ENCODE assay signal across 9 cellular contexts in genomic region chr3:12288466-12289129, GRCh38. TPM values are rescaled to one million over a fixed set of nuclear protein-coding genes. Genes with fewer than 3 reads are reported as not detected.
DNase-seq lines count a peak whose midpoint lies in the region; ATAC-seq, FAIRE-seq and TF ChIP-seq lines count a peak whose summit lies in the region.
"Had no signal": no experiment of that assay in that cellular context is flagged by ENCODE, and none has a peak within 500 bp of the region (broad histone marks: within the 10 kb centered on the region; RNA-seq: fewer than 3 reads in every experiment).

TSS of gene PPARG (plus strand) at chr3:12289070. CDS start at chr3:12379712, 90,642 bp downstream.

- no peaks in the 10 kb centered on the region for H3K79me2 ChIP-seq in GM12878 (ENCODE audit: control insufficient read depth, insufficient read depth, low read length)

- H4K20me1 ChIP-seq in GM12878 (ENCODE audit: control insufficient read depth, insufficient read depth) = no peaks in the 10 kb centered on the region

- TF ChIP-seq EP300 in GM12878 (IDR thresholded peaks at IDR 0.05; ENCODE audit: borderline replicate concordance in 1 of 2, control insufficient read depth in 1 of 2, low read depth in 2 of 2, low read length in 2 of 2) = no peak

- H3K4me3 ChIP-seq in HFF-Myc (replicated peaks; ENCODE audit: low read depth, low read length) = peak within 1 kb of the TSS; percentile 65
- H3K4me3 ChIP-seq in GM12878 = no peak within 1 kb of the TSS
- H3K4me3 ChIP-seq in small intestine (ENCODE audit: low read depth in 1 of 2, low read length in 2 of 2) = peak within 1 kb of the TSS; percentile 88 to 98

- no peak within 1 kb of the TSS for H3K9ac ChIP-seq in GM12878 (ENCODE audit: control insufficient read depth, insufficient read depth, low read length)

- H3K4me2 ChIP-seq in GM12878 (ENCODE audit: control insufficient read depth, insufficient read depth) = 0 out of 2 replicates have a peak within 1 kb of the TSS, but pooled peaks have one; percentile 3

- DNase-seq in CD1c-positive myeloid dendritic cell (ENCODE audit: extremely low spot score) (peak; percentile 77), HFF-Myc (ENCODE audit: extremely low read depth, low read depth) (no peak), GM12878 (ENCODE audit: low read depth, low spot score) (no peak), iPS-NIHi11 (ENCODE audit: low spot score) (peak; percentile 49), small intestine (peak; percentile 88), putamen (ENCODE audit: low spot score) (no peak), dedifferentiated amniotic fluid mesenchymal stem cell (ENCODE audit: extremely low spot score) (no peak)

- SMC1A ChIA-PET in GM12878 (lab: Charles Lee; ENCODE audit: uncharacterized antibody, unreplicated experiment) = no interaction called here

- FAIRE-seq in GM12878 (lab: Jason Lieb, UNC) (no peak), small intestine (lab: Jason Lieb, UNC) (no peak)
- FAIRE-seq: islet of Langerhans had no signal

- no peaks in the 10 kb centered on the region for H3K9me3 ChIP-seq in GM12878 (replicated peaks; ENCODE audit: control insufficient read depth, insufficient read depth, low read length)
- H3K9me3 ChIP-seq in small intestine (ENCODE audit: control insufficient read depth, low read depth) = no peaks in the 10 kb centered on the region

- H3K27ac ChIP-seq in GM12878 (ENCODE audit: control insufficient read depth, insufficient read depth) (no peak within 1 kb of the TSS), small intestine (ENCODE audit: low read depth in 1 of 2, low read length in 1 of 2) (peak within 1 kb of the TSS; percentile 82 to 97)

- POLR2A ChIA-PET in GM12878 (lab: Charles Lee) = no interaction called here

- intact Hi-C loops in GM12878 (cut with micrococcal nuclease; ENCODE audit: unreplicated experiment) = no loop called here

- no peaks in the 10 kb centered on the region for H3K4me1 ChIP-seq in GM12878 (ENCODE audit: control insufficient read depth, insufficient read depth, low read length)
- H3K4me1 ChIP-seq in small intestine (ENCODE audit: control insufficient read depth in 2 of 2, insufficient read depth in 1 of 2, low read depth in 1 of 2, low read length in 1 of 2) = no peaks in the 10 kb centered on the region

- BruUV-seq in GM12878 (replicated peaks; lab: Mats Ljungman, UMichigan) = no TSS peak

- no peak for TF ChIP-seq POLR2A in GM12878 (IDR thresholded peaks at IDR 0.05; ENCODE audit: low read depth, low read length)

- H3K36me3 ChIP-seq in GM12878 (ENCODE audit: control insufficient read depth in 2 of 2, insufficient read depth in 2 of 2, low read length in 1 of 2) (no peaks in the 10 kb centered on the region), small intestine (ENCODE audit: control insufficient read depth in 2 of 2, insufficient read depth in 2 of 2, low read length in 2 of 2) (no peaks in the 10 kb centered on the region)

- CTCF ChIA-PET in GM12878 (lab: Yijun Ruan, JAX) = no interaction called here

- TF ChIP-seq RAD21 in GM12878 (IDR thresholded peaks at IDR 0.05; ENCODE audit: insufficient read depth, low read depth, low read length) = no peak

- ATAC-seq in GM12878 (peak; percentile 80), HG02852 (IDR thresholded peaks at IDR 0.05; ENCODE audit: unreplicated experiment) (no peak)

- no peak for TF ChIP-seq CTCF in HFF-Myc (IDR thresholded peaks at IDR 0.05; ENCODE audit: low read depth, low read length, missing control alignments)
- no peak for TF ChIP-seq CTCF in GM12878 (IDR thresholded peaks at IDR 0.05 in 2 of 3, conservative IDR thresholded peaks at IDR 0.05 in 1 of 3; ENCODE audit: control insufficient read depth in 2 of 3, extremely low read depth in 1 of 3, insufficient read depth in 1 of 3, low read depth in 3 of 3, low read length in 3 of 3)

- RAD21 ChIA-PET in GM12878 (lab: Charles Lee; ENCODE audit: unreplicated experiment) = no interaction called here

- 7% methylated on average over 46 of the region's 50 CpGs for WGBS in GM12878 (ENCODE audit: insufficient coverage, insufficient replicate concordance, low lambda C conversion rate, missing lambda C conversion rate)
- WGBS in small intestine, 3 donors = 0 to 2% (median 2%) methylated on average over 29 to 50 of the region's 50 CpGs

- H3K27me3 ChIP-seq in GM12878 (replicated peaks in 1 of 2; ENCODE audit: control insufficient read depth in 2 of 2, insufficient read depth in 2 of 2, low read length in 1 of 2) (peaks cover 9 to 12% of the 10 kb centered on the region in 2 experiments), small intestine (ENCODE audit: control insufficient read depth in 2 of 2, insufficient read depth in 2 of 2, low read length in 2 of 2) (peaks cover 0 to 9% of the 10 kb centered on the region in 2 donors)

- in situ Hi-C loops in GM12878 (cut with MboI) = no loop called here

- H2AFZ ChIP-seq in GM12878 (ENCODE audit: control insufficient read depth, low read depth, low read length) = no peak within 1 kb of the TSS

TF ChIP-seq in GM12878, 131 proteins besides CTCF, POLR2A, EP300 and RAD21:
- TF ChIP-seq MXI1 (IDR thresholded peaks at IDR 0.05; ENCODE audit: low read depth, low read length) (no peak), SIN3A (IDR thresholded peaks at IDR 0.05; ENCODE audit: low read depth, low read length) (no peak), HDAC6 (IDR thresholded peaks at IDR 0.05; ENCODE audit: unreplicated experiment) (peak; percentile 69)

RNA-seq across cellular contexts. Expression of gene PPARG, which starts in this region (rescaled TPM):
- not detected in 2 replicates for total RNA-seq in GM12878 (2013; cell fraction: nucleolus; rRNA removed)
- total RNA-seq in GM12878 (2014; rRNA removed) = 0.11 TPM in 1 of 2 replicates, not detected in the other
- not detected in 2 replicates for total RNA-seq in GM12878 (2014; rRNA removed; fragmentation: Illumina TruSeq; extraction: Trizol)
- 0.15 and 0.16 TPM in 2 replicates for total RNA-seq in GM12878 (2021)
- not detected for polyA plus RNA-seq in GM12878 (2011; ENCODE audit: low read depth)
- polyA plus RNA-seq in GM12878 (2011; rRNA removed) = 0.86 and 0.91 TPM in 2 replicates
- 0.39 and 0.47 TPM in 2 replicates for polyA plus RNA-seq in GM12878 (2011; cell fraction: cytosol; rRNA removed)
- 0.22 and 0.41 TPM in 2 replicates for polyA plus RNA-seq in GM12878 (2011; cell fraction: nucleus; rRNA removed)
- polyA plus RNA-seq in GM12878 (2012) = 0.10 and 0.11 TPM in 2 replicates
- polyA plus RNA-seq in GM12878 (2014; fragmentation: Illumina TruSeq; extraction: Trizol) = 0.06 TPM in 1 of 2 replicates, not detected in the other
- polyA plus RNA-seq in GM12878 (2014; fragmentation: Nextera tagmentation; extraction: Ambion mirVana) = not detected
- not detected in 2 replicates for polyA plus RNA-seq in GM12878 (2014; rRNA removed)
- polyA plus RNA-seq in GM12878 (2016; fragmentation: Nextera tagmentation; extraction: Ambion mirVana) = under 1 TPM in 1 of 2 experiments, not detected in 1; 0.12 TPM
- 1.2 and 2.2 TPM in 2 replicates for polyA minus RNA-seq in GM12878 (2011; rRNA and poly(A)+ RNA removed)
- polyA minus RNA-seq in GM12878 (2011; cell fraction: cytosol; rRNA and poly(A)+ RNA removed) = 0.62 and 1.2 TPM in 2 replicates
- polyA minus RNA-seq in GM12878 (2011; cell fraction: nucleus; rRNA and poly(A)+ RNA removed) = 0.60 and 1.6 TPM in 2 replicates
- 10 to 100 TPM; 21.3 to 40.3 (median 39.8) TPM for polyA plus RNA-seq in small intestine

Comparison
In these comparisons a context has a peak if more than half of its experiments do, and no peak if none do; other contexts are left out.
1. RNA of gene PPARG (polyA plus RNA-seq): 21.3 to 40.3 TPM in small intestine; 0.06 to 0.91 TPM in GM12878; every median in the first group is over 10 times any median in the second.
2. DNase-seq: peak in CD1c-positive myeloid dendritic cell (single experiment), iPS-NIHi11 (single experiment) and small intestine (single experiment); none in HFF-Myc (single experiment), GM12878 (single experiment), putamen (single experiment) and dedifferentiated amniotic fluid mesenchymal stem cell (single experiment).